ENCODE assay signal across 9 cellular contexts in genomic region chr12:123388948-123389559, GRCh38. TPM values are rescaled to one million over a fixed set of nuclear protein-coding genes. Genes with fewer than 3 reads are reported as not detected.
A peak's percentile ranks its signal among the peaks of the same experiment; 100 is the strongest.
DNase-seq lines count a peak whose midpoint lies in the region; ATAC-seq and TF ChIP-seq lines count a peak whose summit lies in the region.
"Had no signal": no experiment of that assay in that cellular context is flagged by ENCODE, and none has a peak within 500 bp of the region (broad histone marks: within the 10 kb centered on the region; RNA-seq: fewer than 3 reads in every experiment).

No MANE protein-coding gene starts in this region.

- H3K23ac ChIP-seq in trophoblast cell (ENCODE audit: low read length) = no peak overlapping the region

- peak overlapping the region; percentile 81 for H3K18ac ChIP-seq in trophoblast cell (ENCODE audit: low read length)

- H3K27ac ChIP-seq in ectodermal cell (ENCODE audit: insufficient read depth, low read depth, low read length, poor library complexity, severe bottlenecking) (no peak overlapping the region), trophoblast cell (ENCODE audit: low read depth, low read length) (peak overlapping the region; percentile 70)

- in situ Hi-C loops in GM13976 (cut with MboI; ENCODE audit: low sequenced_read_pairs, unreplicated experiment) = no loop called here
- in situ Hi-C loops in KBM-7 (cut with MboI; ENCODE audit: low pct_unique_long_range_greater_than_20kb, low sequenced_read_pairs) = no loop called here

- H2BK5ac ChIP-seq in trophoblast cell (ENCODE audit: low read depth, low read length, poor library complexity) = peak overlapping the region; percentile 77

- H3K4me1 ChIP-seq in ectodermal cell (ENCODE audit: control insufficient read depth, insufficient read depth, low read length) (no peaks in the 10 kb centered on the region), trophoblast cell (ENCODE audit: control insufficient read depth in 1 of 2, insufficient read depth in 2 of 2, low read length in 2 of 2) (peaks cover 11 to 14% of the 10 kb centered on the region in 2 experiments)

- H2BK120ac ChIP-seq in trophoblast cell (ENCODE audit: insufficient read depth, low read length, poor library complexity) = no peak overlapping the region

- no peak overlapping the region for H3K4ac ChIP-seq in trophoblast cell (ENCODE audit: low read depth, low read length)

- ATAC-seq in HG03108 (IDR thresholded peaks at IDR 0.05; ENCODE audit: unreplicated experiment) (peak; percentile 15), HG02884 (IDR thresholded peaks at IDR 0.05; ENCODE audit: unreplicated experiment) (no peak)

- no peak overlapping the region for H3K4me3 Mint-ChIP-seq in activated CD4-positive, alpha-beta memory T cell treated with anti-CD3 and anti-CD28 coated beads, Interleukin-2, amount 10 ng/mL, durations not matched to agents 7 days and 5 days

- no peak overlapping the region for H4K12ac ChIP-seq in trophoblast cell (ENCODE audit: low read depth, low read length)

- H3K79me2 ChIP-seq in trophoblast cell (ENCODE audit: control insufficient read depth, insufficient read depth, low read length, poor library complexity) = peaks cover 5% of the 10 kb centered on the region

- H3K79me1 ChIP-seq in trophoblast cell (ENCODE audit: low read length) = peaks cover 10% of the 10 kb centered on the region

- no peaks in the 10 kb centered on the region for H3K27me3 Mint-ChIP-seq in activated CD4-positive, alpha-beta memory T cell treated with anti-CD3 and anti-CD28 coated beads, Interleukin-2, amount 10 ng/mL, durations not matched to agents 7 days and 5 days
- H3K27me3 Mint-ChIP-seq: natural killer cell treated with Interleukin-12 subunit alpha and Interleukin-12 subunit beta and Interleukin-15 and Interleukin-18, amount 100 ng/mL, for 72 hours had no signal

- H3K4me2 ChIP-seq in trophoblast cell (ENCODE audit: low read length) = peak overlapping the region; percentile 82

- no peak for TF ChIP-seq CTCF in GM13976 (IDR thresholded peaks at IDR 0.05; ENCODE audit: borderline replicate concordance, control extremely low read depth, extremely low read depth, insufficient read depth, missing control alignments)

- peaks cover 50% of the 10 kb centered on the region for H3K36me3 Mint-ChIP-seq in activated CD4-positive, alpha-beta memory T cell treated with anti-CD3 and anti-CD28 coated beads, Interleukin-2, amount 10 ng/mL, durations not matched to agents 7 days and 5 days (ENCODE audit: low read depth)

- H2BK12ac ChIP-seq in trophoblast cell (ENCODE audit: low read length) = no peak overlapping the region

- no peaks in the 10 kb centered on the region for H3K9me3 ChIP-seq in ectodermal cell (ENCODE audit: control insufficient read depth, low read length)
- H3K9me3 ChIP-seq in trophoblast cell (ENCODE audit: insufficient read depth, low read depth, low read length) = no peaks in the 10 kb centered on the region

- H3K27me3 ChIP-seq in ectodermal cell (ENCODE audit: control insufficient read depth, insufficient read depth, low read length, poor library complexity, severe bottlenecking) (peaks cover 49% of the 10 kb centered on the region), trophoblast cell (ENCODE audit: insufficient read depth, low read length) (no peaks in the 10 kb centered on the region)

- H3K36me3 ChIP-seq in ectodermal cell (ENCODE audit: control insufficient read depth, insufficient read depth, low read length) = peaks cover 21% of the 10 kb centered on the region
- peaks cover 24 to 27% of the 10 kb centered on the region in 2 experiments for H3K36me3 ChIP-seq in trophoblast cell (ENCODE audit: control insufficient read depth in 1 of 2, insufficient read depth in 2 of 2, low read length in 2 of 2)

- no peak overlapping the region for H4K8ac ChIP-seq in trophoblast cell (ENCODE audit: low read depth, low read length)

- CTCF ChIA-PET in activated CD4-positive, alpha-beta memory T cell treated with anti-CD3 and anti-CD28 coated beads, Interleukin-2, amount 10 ng/mL, durations not matched to agents 7 days and 5 days (lab: Charles Lee) = interaction anchor here (1.2 kb wide), 1 partner anchor 24 kb away, joined by 3 read pairs; no protein-coding TSS in a partner anchor

- H3K27ac Mint-ChIP-seq in activated CD4-positive, alpha-beta memory T cell treated with anti-CD3 and anti-CD28 coated beads, Interleukin-2, amount 10 ng/mL, durations not matched to agents 7 days and 5 days = no peak overlapping the region

- no peak overlapping the region for H2AK5ac ChIP-seq in trophoblast cell (ENCODE audit: low read length)

- H3K9ac ChIP-seq in trophoblast cell (ENCODE audit: low read length) = peak overlapping the region; percentile 96

- 1% methylated on average over 94 to 99 of the region's 102 CpGs for WGBS in ectodermal cell, 2 experiments
- no CpG with 5 or more reads among the region's 102 CpGs for WGBS in trophoblast cell (ENCODE audit: extremely low coverage, insufficient coverage, insufficient read length)

- H4K91ac ChIP-seq in trophoblast cell (ENCODE audit: low read depth, low read length) = peak overlapping the region; percentile 84

- H3K4me3 ChIP-seq in ectodermal cell (ENCODE audit: insufficient read depth, low read depth, low read length) = peak overlapping the region; percentile 60
- peak overlapping the region; percentile 77 for H3K4me3 ChIP-seq in trophoblast cell (ENCODE audit: low read depth, low read length)

- DNase-seq in GM13976 (ENCODE audit: low spot score) (peak; percentile 57), trophoblast cell (no peak), KBM-7 (no peak), DMS153 treated with DMSO at 0.1 percent for 48 hours (lab: John Stamatoyannopoulos, UW; ENCODE audit: unreplicated experiment) (no peak)
- no peak for DNase-seq in activated CD4-positive, alpha-beta memory T cell treated with anti-CD3 and anti-CD28 coated beads, Interleukin-2, amount 10 ng/mL, durations not matched to agents 7 days and 5 days

- POLR2A ChIA-PET in activated CD4-positive, alpha-beta memory T cell treated with anti-CD3 and anti-CD28 coated beads, Interleukin-2, amount 10 ng/mL, durations not matched to agents 7 days and 5 days (lab: Charles Lee) = interaction anchor here (0.5 to 3.4 kb wide), 5 partner anchors 25 to 213 kb away, joined by 3 to 32 read pairs (median 10); partner anchors contain the start of genes DDX55, RILPL2, SBNO1 and SNRNP35

- no peaks in the 10 kb centered on the region for H3K9me3 Mint-ChIP-seq in activated CD4-positive, alpha-beta memory T cell treated with anti-CD3 and anti-CD28 coated beads, Interleukin-2, amount 10 ng/mL, durations not matched to agents 7 days and 5 days
- H3K9me3 Mint-ChIP-seq: natural killer cell treated with Interleukin-12 subunit alpha and Interleukin-12 subunit beta and Interleukin-15 and Interleukin-18, amount 100 ng/mL, for 72 hours had no signal

- H3K4me1 Mint-ChIP-seq in activated CD4-positive, alpha-beta memory T cell treated with anti-CD3 and anti-CD28 coated beads, Interleukin-2, amount 10 ng/mL, durations not matched to agents 7 days and 5 days = peaks cover 51% of the 10 kb centered on the region

- peak overlapping the region; percentile 68 for H3K14ac ChIP-seq in trophoblast cell (ENCODE audit: low read length)

- H2AFZ ChIP-seq in trophoblast cell (ENCODE audit: insufficient read depth, low read length, poor library complexity) = no peak overlapping the region

RNA-seq across cellular contexts. Expression of gene KMT5A, which starts 5.1 kb away (rescaled TPM):
- polyA plus RNA-seq in ectodermal cell (2013, experiment 1 of 4) = 31.8 TPM
- 25.7 TPM for polyA plus RNA-seq in ectodermal cell (2013, experiment 2 of 4)
- polyA plus RNA-seq in ectodermal cell (2013, experiment 3 of 4) = 24.7 TPM
- polyA plus RNA-seq in ectodermal cell (2013, experiment 4 of 4) = 29.7 TPM
- polyA plus RNA-seq in trophoblast cell (2013) = 51.7 and 53.1 TPM in 2 replicates
- 10 to 100 TPM; 78.9 to 82.0 TPM for total RNA-seq in activated CD4-positive, alpha-beta memory T cell treated with anti-CD3 and anti-CD28 coated beads, Interleukin-2, amount 10 ng/mL, durations not matched to agents 7 days and 5 days

RNA-seq across cellular contexts. Expression of gene SBNO1, which starts 24.4 kb away (rescaled TPM):
- 33.8 TPM for polyA plus RNA-seq in ectodermal cell (2013, experiment 1 of 4)
- 39.9 TPM for polyA plus RNA-seq in ectodermal cell (2013, experiment 2 of 4)
- 24.1 TPM for polyA plus RNA-seq in ectodermal cell (2013, experiment 3 of 4)
- polyA plus RNA-seq in ectodermal cell (2013, experiment 4 of 4) = 27.3 TPM
- polyA plus RNA-seq in trophoblast cell (2013) = 30.3 and 30.7 TPM in 2 replicates
- 10 to 100 TPM; 40.1 to 40.2 TPM for total RNA-seq in activated CD4-positive, alpha-beta memory T cell treated with anti-CD3 and anti-CD28 coated beads, Interleukin-2, amount 10 ng/mL, durations not matched to agents 7 days and 5 days

RNA-seq across cellular contexts. Expression of gene RILPL2, which starts 47.4 kb away (rescaled TPM):
- 2.0 TPM for polyA plus RNA-seq in ectodermal cell (2013, experiment 1 of 4)
- polyA plus RNA-seq in ectodermal cell (2013, experiment 2 of 4) = 2.3 TPM
- 1.5 TPM for polyA plus RNA-seq in ectodermal cell (2013, experiment 3 of 4)
- polyA plus RNA-seq in ectodermal cell (2013, experiment 4 of 4) = 1.6 TPM
- 4.1 and 4.7 TPM in 2 replicates for polyA plus RNA-seq in trophoblast cell (2013)
- 1 to 10 TPM; 8.9 to 9.0 TPM for total RNA-seq in activated CD4-positive, alpha-beta memory T cell treated with anti-CD3 and anti-CD28 coated beads, Interleukin-2, amount 10 ng/mL, durations not matched to agents 7 days and 5 days
